In genomic region chr22:27783436-27784098, GRCh38 we compare ENCODE assay signal across 21 cellular contexts. TPM values are rescaled to one million over a fixed set of nuclear protein-coding genes. Genes with fewer than 3 reads are reported as not detected.
DNase-seq lines count a peak whose midpoint lies in the region; ATAC-seq, FAIRE-seq and TF ChIP-seq lines count a peak whose summit lies in the region.
"Had no signal": no experiment of that assay in that cellular context is flagged by ENCODE, and none has a peak within 500 bp of the region (broad histone marks: within the 10 kb centered on the region; RNA-seq: fewer than 3 reads in every experiment).

No MANE protein-coding gene starts in this region.

- ATAC-seq in left cardiac atrium (no peak), gastroesophageal sphincter (peak; percentile 13)
- ATAC-seq: left colon had no signal

- TF ChIP-seq EP300 in gastroesophageal sphincter (IDR thresholded peaks at IDR 0.05), result no peak

- peaks cover 0 to 43% of the 10 kb centered on the region in 2 donors for H3K4me1 ChIP-seq in right atrium auricular region
- H3K4me1 ChIP-seq in gastroesophageal sphincter, result peaks cover 0 to 91% (median 5%) of the 10 kb centered on the region in 3 donors
- H3K4me1 ChIP-seq in small intestine (ENCODE audit: control insufficient read depth in 2 of 2, insufficient read depth in 1 of 2, low read depth in 1 of 2, low read length in 1 of 2), result no peaks in the 10 kb centered on the region
- H3K4me1 ChIP-seq: parathyroid adenoma had no signal

- H3K9me3 ChIP-seq in right atrium auricular region, result peaks cover 0 to 7% of the 10 kb centered on the region in 2 donors
- no peaks in the 10 kb centered on the region for H3K9me3 ChIP-seq in gastroesophageal sphincter
- no peaks in the 10 kb centered on the region for H3K9me3 ChIP-seq in small intestine (ENCODE audit: control insufficient read depth, low read depth)
- H3K9me3 ChIP-seq: SJSA1 had no signal

- H3K27me3 ChIP-seq in right atrium auricular region (no peaks in the 10 kb centered on the region), gastroesophageal sphincter (no peaks in the 10 kb centered on the region), small intestine (ENCODE audit: control insufficient read depth in 2 of 2, insufficient read depth in 2 of 2, low read length in 2 of 2) (no peaks in the 10 kb centered on the region)
- H3K27me3 ChIP-seq: SJSA1 had no signal

- H3K27ac ChIP-seq in right atrium auricular region, result peak overlapping the region; percentile 69 to 70
- peak overlapping the region; percentile 62 to 97 (median 90) for H3K27ac ChIP-seq in gastroesophageal sphincter
- H3K27ac ChIP-seq in small intestine (ENCODE audit: low read depth in 1 of 2, low read length in 1 of 2), result peak overlapping the region in 1 of 2 donors; percentile 8
- H3K27ac ChIP-seq: KMS-11, parathyroid adenoma, SJSA1 had no signal

- TF ChIP-seq CTCF in right atrium auricular region (IDR thresholded peaks at IDR 0.05) (no peak), gastroesophageal sphincter (IDR thresholded peaks at IDR 0.05) (no peak), GM13976 (IDR thresholded peaks at IDR 0.05; ENCODE audit: borderline replicate concordance, control extremely low read depth, extremely low read depth, insufficient read depth, missing control alignments) (no peak)

- no peak for DNase-seq in right atrium auricular region (ENCODE audit: low spot score)
- no peak for DNase-seq in left cardiac atrium
- peak; percentile 83 for DNase-seq in posterior vena cava (ENCODE audit: low spot score)
- DNase-seq in ACHN, result no peak
- DNase-seq in small intestine, result no peak
- DNase-seq in RKO (ENCODE audit: low spot score), result no peak
- DNase-seq in GM13976 (ENCODE audit: low spot score), result no peak
- DNase-seq: activated CD4-positive, CD25-positive, alpha-beta regulatory T cell treated with anti-CD3 and anti-CD28 coated beads, Interleukin-2, amount 50 U/mL, for 72 hours; activated CD8-positive, alpha-beta memory T cell treated with anti-CD3 and anti-CD28 coated beads for 24 hours; C1 segment of cervical spinal cord; foreskin fibroblast; HCEC 1CT; left colon; stimulated activated CD4-positive, alpha-beta T cell treated with anti-CD3 and anti-CD28 coated beads, Interleukin-12 subunit alpha, Interleukin-12 subunit beta, amount 100 ng/mL, for 4 hours; T-helper 9 cell had no signal

- H3K36me3 ChIP-seq in right atrium auricular region (no peaks in the 10 kb centered on the region), gastroesophageal sphincter (no peaks in the 10 kb centered on the region), small intestine (ENCODE audit: control insufficient read depth in 2 of 2, insufficient read depth in 2 of 2, low read length in 2 of 2) (no peaks in the 10 kb centered on the region)

- in situ Hi-C loops in ACHN (cut with HindIII; ENCODE audit: low pct_ligation_motif_present, low pct_unique_long_range_greater_than_20kb, low sequenced_read_pairs), result no loop called here
- in situ Hi-C loops in GM13976 (cut with MboI; ENCODE audit: low sequenced_read_pairs, unreplicated experiment), result no loop called here

- no peak for TF ChIP-seq POLR2A in gastroesophageal sphincter (IDR thresholded peaks at IDR 0.05)

- intact Hi-C loops in left cardiac atrium (cut with DNase I), result no loop called here
- intact Hi-C loops in posterior vena cava (cut with DNase I), result loop anchor here in 1 of 2 donors (10.0 kb wide), 1 partner anchor 1109 kb away; no protein-coding TSS in a partner anchor

- 47% methylated on average over 7 of the region's 13 CpGs; no CpG with 5 or more reads in 1 of the 2 donors for WGBS in gastroesophageal sphincter (ENCODE audit: low coverage in 1 of 2), 2 donors
- WGBS in small intestine, 3 donors, result 73 to 78% (median 77%) methylated on average over 13 of the region's 13 CpGs

- H3K4me3 ChIP-seq in right atrium auricular region (no peak overlapping the region), gastroesophageal sphincter (peak overlapping the region in 1 of 2 donors; percentile 10), small intestine (ENCODE audit: low read depth in 1 of 2, low read length in 2 of 2) (no peak overlapping the region)
- H3K4me3 ChIP-seq: SJSA1 had no signal

- no peak for FAIRE-seq in small intestine (lab: Jason Lieb, UNC)
- FAIRE-seq: endometrium, G401.6 had no signal

RNA-seq across cellular contexts. Expression of gene MN1, which starts 18.0 kb away (rescaled TPM):
- total RNA-seq in right atrium auricular region, result 10 to 100 TPM; 13.0 to 14.3 TPM
- total RNA-seq in left cardiac atrium, result 10 to 100 TPM; 12.8 to 13.1 TPM
- total RNA-seq in gastroesophageal sphincter, result 10 to 100 TPM; 13.4 to 52.8 (median 28.5) TPM
- total RNA-seq in posterior vena cava, result 10 to 100 TPM; 22.9 to 41.8 TPM
- polyA plus RNA-seq in small intestine, result 1 to 10 TPM in 1 of 3 donors, under 1 TPM in 1, not detected in 1; 0.81 to 2.1 TPM
